Comparison of ENCODE assay signal across 14 cellular contexts in the genomic region with DNA sequence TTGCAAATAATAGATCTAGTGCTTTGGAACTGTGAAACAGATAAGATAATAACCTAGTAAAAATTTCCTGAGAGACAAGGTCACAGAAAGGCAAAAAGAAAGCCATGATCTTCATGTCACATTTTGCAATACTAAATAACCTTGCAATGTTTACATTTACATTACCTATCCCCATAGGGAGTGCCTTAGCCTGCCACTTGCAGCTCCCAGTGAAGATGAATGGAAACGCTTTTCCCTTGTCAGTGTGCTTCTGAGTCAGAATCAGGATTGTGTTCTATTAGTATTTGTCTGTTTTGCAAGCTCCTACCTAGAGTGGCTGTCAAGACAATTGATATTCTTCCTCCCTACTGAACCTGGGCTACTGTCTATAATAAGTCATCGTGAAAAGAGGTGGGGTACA.
A peak's percentile ranks its signal among the peaks of the same experiment; 100 is the strongest.
DNase-seq lines count a peak whose midpoint lies in the region; ATAC-seq, FAIRE-seq and TF ChIP-seq lines count a peak whose summit lies in the region.
"Had no signal": no experiment of that assay in that cellular context is flagged by ENCODE, and none has a peak within 500 bp of the region (broad histone marks: within the 10 kb centered on the region; RNA-seq: fewer than 3 reads in every experiment).

No MANE protein-coding gene starts in this region.

- H3K79me2 ChIP-seq in hepatocyte, result no peaks in the 10 kb centered on the region

- DNase-seq in HuH-7.5 (ENCODE audit: low spot score) (peak; percentile 28), NCI-H526 treated with DMSO at 0.1 percent for 48 hours (lab: John Stamatoyannopoulos, UW) (peak; percentile 35), hepatocyte (ENCODE audit: low spot score) (peak; percentile 14), ovary (no peak), GM19239 (ENCODE audit: insufficient read length, low spot score) (no peak)
- DNase-seq: CD4-positive, CD25-positive, alpha-beta regulatory T cell; H7; MV-4-11; NCI-H1436; NCI-H524 treated with DMSO at 0.1 percent for 48 hours; RPMI8226; T-helper 17 cell had no signal

- no peak overlapping the region for H3K4me3 ChIP-seq in HUES48 (ENCODE audit: low read depth, low read length)
- no peak overlapping the region for H3K4me3 ChIP-seq in hepatocyte
- no peak overlapping the region for H3K4me3 ChIP-seq in ovary

- TF ChIP-seq POLR2A in ovary (IDR thresholded peaks at IDR 0.05), result no peak

- H3K9me2 ChIP-seq in hepatocyte (replicated peaks; ENCODE audit: insufficient read depth), result no peaks in the 10 kb centered on the region

- TF ChIP-seq EP300 in ovary (IDR thresholded peaks at IDR 0.05), result no peak

- intact Hi-C loops in ovary (cut with DNase I), result loop anchor here in 1 of 4 donors (5.0 kb wide), 1 partner anchor 688 kb away; no protein-coding TSS in a partner anchor

- H3K27ac ChIP-seq in HUES48 (ENCODE audit: low read depth, low read length) (peak overlapping the region; percentile 3), hepatocyte (no peak overlapping the region), ovary (no peak overlapping the region)

- H3K4me2 ChIP-seq in hepatocyte, result no peak overlapping the region

- H3K9ac ChIP-seq in HUES48 (ENCODE audit: low read depth, low read length), result no peak overlapping the region

- no peaks in the 10 kb centered on the region for H4K20me1 ChIP-seq in hepatocyte (ENCODE audit: insufficient read depth, poor library complexity, severe bottlenecking)

- H3K4me1 ChIP-seq in HUES48 (ENCODE audit: control insufficient read depth, insufficient read depth, low read length) (peaks cover 16% of the 10 kb centered on the region), hepatocyte (ENCODE audit: insufficient read depth) (no peaks in the 10 kb centered on the region), ovary (ENCODE audit: insufficient read depth) (no peaks in the 10 kb centered on the region)

- 35% methylated on average over 2 of the region's 2 CpGs for WGBS in hepatocyte (ENCODE audit: low lambda C conversion rate, missing lambda C conversion rate)
- WGBS in ovary, 3 donors, result 63 to 77% (median 70%) methylated on average over 2 of the region's 2 CpGs

- H2AFZ ChIP-seq in hepatocyte, result no peak overlapping the region

- no peak for FAIRE-seq in GM19239 (lab: Jason Lieb, UNC)

- H3K36me3 ChIP-seq in HUES48 (ENCODE audit: control insufficient read depth, insufficient read depth, low read length) (no peaks in the 10 kb centered on the region), hepatocyte (replicated peaks; ENCODE audit: insufficient read depth, low read depth) (no peaks in the 10 kb centered on the region), ovary (no peaks in the 10 kb centered on the region)

- H3K27me3 ChIP-seq in HUES48 (ENCODE audit: control insufficient read depth, insufficient read depth, low read length), result no peaks in the 10 kb centered on the region
- H3K27me3 ChIP-seq in hepatocyte, result no peaks in the 10 kb centered on the region
- H3K27me3 ChIP-seq in ovary, result no peaks in the 10 kb centered on the region

- no peaks in the 10 kb centered on the region for H3K9me3 ChIP-seq in HUES48 (ENCODE audit: control insufficient read depth, insufficient read depth, low read length)
- no peaks in the 10 kb centered on the region for H3K9me3 ChIP-seq in hepatocyte (ENCODE audit: low read depth)
- H3K9me3 ChIP-seq in ovary, result no peaks in the 10 kb centered on the region

- TF ChIP-seq CTCF in hepatocyte (IDR thresholded peaks at IDR 0.05; ENCODE audit: poor library complexity) (no peak), ovary (IDR thresholded peaks at IDR 0.05) (no peak)

- no peak for ATAC-seq in GM21390 (IDR thresholded peaks at IDR 0.05; ENCODE audit: unreplicated experiment)
- ATAC-seq: T-helper 17 cell had no signal

Comparison
In these comparisons a context has a peak if more than half of its experiments do, and no peak if none do; other contexts are left out.
1. DNase-seq: peak in HuH-7.5 (single experiment), NCI-H526 treated with DMSO at 0.1 percent for 48 hours (single experiment) and hepatocyte (single experiment); none in ovary (0 of 5) and GM19239 (single experiment).